ENCODE assay signal across 1 cellular context in the genomic region with DNA sequence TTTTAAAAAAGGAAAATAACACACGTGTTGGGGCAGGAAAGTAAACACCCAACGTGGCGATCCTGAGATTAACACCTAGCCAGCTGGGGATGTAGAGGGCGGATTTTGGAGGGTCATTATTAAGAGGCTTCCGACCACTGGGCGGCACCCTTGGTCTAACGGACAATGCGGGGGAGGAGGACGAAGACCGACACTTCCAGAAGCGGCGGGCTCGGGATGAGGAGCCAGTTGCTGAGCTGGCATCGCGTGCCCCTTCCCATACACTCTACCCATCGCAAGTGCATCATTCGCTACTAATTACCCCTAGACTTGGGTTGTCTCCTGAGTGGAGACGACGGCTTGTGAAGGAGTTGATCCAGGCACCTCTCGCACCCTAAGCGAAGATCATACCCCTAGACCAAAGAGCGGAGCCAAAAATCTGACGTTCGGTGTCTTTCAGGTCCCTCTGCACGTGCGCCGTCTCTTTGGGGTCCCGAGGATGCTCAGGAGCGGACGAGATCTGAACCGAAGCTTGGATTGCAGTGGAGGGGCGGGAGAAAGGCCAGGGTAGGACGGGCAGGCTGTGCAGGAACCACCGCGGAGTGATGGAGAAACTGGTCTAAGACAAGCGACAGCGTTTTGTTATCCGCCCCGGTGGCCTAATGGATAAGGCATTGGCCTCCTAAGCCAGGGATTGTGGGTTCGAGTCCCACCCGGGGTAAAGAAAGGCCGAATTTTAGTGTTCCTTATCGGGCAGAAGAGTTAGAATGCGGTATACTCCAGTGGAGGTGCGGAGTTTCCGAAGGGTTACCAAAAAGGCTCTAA.
TF ChIP-seq lines count a peak whose summit lies in the region.

No MANE protein-coding gene starts in this region.

TF ChIP-seq in GM12878, 131 proteins besides CTCF, POLR2A, EP300 and RAD21 (continued from another document):
- TF ChIP-seq CREB1 (IDR thresholded peaks at IDR 0.05; ENCODE audit: low read depth) (peak; percentile 42; the same call in 1 of the 2 replicates), DPF2 (IDR thresholded peaks at IDR 0.05) (0 out of 2 replicates have a peak, but pooled peaks have one; percentile 49), BHLHE40 (IDR thresholded peaks at IDR 0.05; ENCODE audit: borderline replicate concordance in 1 of 2, low read depth in 2 of 2, low read length in 1 of 2) (peak; percentile 83 to 93; a peak in 3 of 4 replicates), NBN (IDR thresholded peaks at IDR 0.05) (peak; percentile 68), GATAD2B (conservative IDR thresholded peaks at IDR 0.05; ENCODE audit: low read depth) (no peak), FOS (IDR thresholded peaks at IDR 0.05; ENCODE audit: borderline replicate concordance, extremely low read depth, insufficient read length) (no peak), YY1 (IDR thresholded peaks at IDR 0.05; ENCODE audit: low read depth, low read length) (peak; percentile 14; the same call in 1 of the 2 replicates), NFXL1 (IDR thresholded peaks at IDR 0.05; ENCODE audit: borderline replicate concordance) (no peak), IKZF2 (IDR thresholded peaks at IDR 0.05) (peak; percentile 63 to 72; a peak in 3 of 4 replicates), SREBF2 (IDR thresholded peaks at IDR 0.05; ENCODE audit: low read length) (peak; percentile 91), IRF4 (IDR thresholded peaks at IDR 0.05; ENCODE audit: low read depth, low read length) (no peak), EGR1 (IDR thresholded peaks at IDR 0.05; ENCODE audit: borderline replicate concordance in 1 of 2, low read depth in 2 of 2, low read length in 2 of 2) (peak in 1 of 2 experiments; percentile 86; a peak in 2 of 3 replicates), ZNF622 (IDR thresholded peaks at IDR 0.05) (no peak), ASH2L (IDR thresholded peaks at IDR 0.05; ENCODE audit: borderline replicate concordance, low read depth) (no peak), CBFB (IDR thresholded peaks at IDR 0.05; ENCODE audit: low read depth) (peak; percentile 46; the same call in 1 of the 2 replicates), TAF1 (IDR thresholded peaks at IDR 0.05; ENCODE audit: borderline replicate concordance, low read depth, low read length) (no peak), GABPA (IDR thresholded peaks at IDR 0.05; ENCODE audit: low read depth) (0 out of 2 replicates have a peak, but pooled peaks have one; percentile 11), STAT1 (conservative IDR thresholded peaks at IDR 0.05) (no peak), RCOR1 (conservative IDR thresholded peaks at IDR 0.05; ENCODE audit: low read depth, low read length) (0 out of 2 replicates have a peak, but pooled peaks have one; percentile 13), CREM (IDR thresholded peaks at IDR 0.05; ENCODE audit: low read depth) (0 out of 2 replicates have a peak, but pooled peaks have one; percentile 25), SIX5 (IDR thresholded peaks at IDR 0.05; ENCODE audit: low read depth, low read length, severe bottlenecking) (no peak), CBX3 (IDR thresholded peaks at IDR 0.05; ENCODE audit: borderline replicate concordance, low read depth) (no peak), MTA2 (IDR thresholded peaks at IDR 0.05; ENCODE audit: low read depth) (0 out of 2 replicates have a peak, but pooled peaks have one; percentile 7)
- TF ChIP-seq, protein P1, sequence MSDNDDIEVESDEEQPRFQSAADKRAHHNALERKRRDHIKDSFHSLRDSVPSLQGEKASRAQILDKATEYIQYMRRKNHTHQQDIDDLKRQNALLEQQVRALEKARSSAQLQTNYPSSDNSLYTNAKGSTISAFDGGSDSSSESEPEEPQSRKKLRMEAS (IDR thresholded peaks at IDR 0.05; ENCODE audit: low read depth, low read length), result 0 out of 2 replicates have a peak, but pooled peaks have one; percentile 56
- TF ChIP-seq, protein P2, sequence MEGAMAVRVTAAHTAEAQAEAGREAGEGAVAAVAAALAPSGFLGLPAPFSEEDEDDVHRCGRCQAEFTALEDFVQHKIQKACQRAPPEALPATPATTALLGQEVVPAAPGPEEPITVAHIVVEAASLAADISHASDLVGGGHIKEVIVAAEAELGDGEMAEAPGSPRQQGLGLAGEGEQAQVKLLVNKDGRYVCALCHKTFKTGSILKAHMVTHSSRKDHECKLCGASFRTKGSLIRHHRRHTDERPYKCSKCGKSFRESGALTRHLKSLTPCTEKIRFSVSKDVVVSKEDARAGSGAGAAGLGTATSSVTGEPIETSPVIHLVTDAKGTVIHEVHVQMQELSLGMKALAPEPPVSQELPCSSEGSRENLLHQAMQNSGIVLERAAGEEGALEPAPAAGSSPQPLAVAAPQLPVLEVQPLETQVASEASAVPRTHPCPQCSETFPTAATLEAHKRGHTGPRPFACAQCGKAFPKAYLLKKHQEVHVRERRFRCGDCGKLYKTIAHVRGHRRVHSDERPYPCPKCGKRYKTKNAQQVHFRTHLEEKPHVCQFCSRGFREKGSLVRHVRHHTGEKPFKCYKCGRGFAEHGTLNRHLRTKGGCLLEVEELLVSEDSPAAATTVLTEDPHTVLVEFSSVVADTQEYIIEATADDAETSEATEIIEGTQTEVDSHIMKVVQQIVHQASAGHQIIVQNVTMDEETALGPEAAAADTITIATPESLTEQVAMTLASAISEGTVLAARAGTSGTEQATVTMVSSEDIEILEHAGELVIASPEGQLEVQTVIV (IDR thresholded peaks at IDR 0.05; ENCODE audit: borderline replicate concordance, partially characterized antibody), result no peak
- TF ChIP-seq, protein P3, sequence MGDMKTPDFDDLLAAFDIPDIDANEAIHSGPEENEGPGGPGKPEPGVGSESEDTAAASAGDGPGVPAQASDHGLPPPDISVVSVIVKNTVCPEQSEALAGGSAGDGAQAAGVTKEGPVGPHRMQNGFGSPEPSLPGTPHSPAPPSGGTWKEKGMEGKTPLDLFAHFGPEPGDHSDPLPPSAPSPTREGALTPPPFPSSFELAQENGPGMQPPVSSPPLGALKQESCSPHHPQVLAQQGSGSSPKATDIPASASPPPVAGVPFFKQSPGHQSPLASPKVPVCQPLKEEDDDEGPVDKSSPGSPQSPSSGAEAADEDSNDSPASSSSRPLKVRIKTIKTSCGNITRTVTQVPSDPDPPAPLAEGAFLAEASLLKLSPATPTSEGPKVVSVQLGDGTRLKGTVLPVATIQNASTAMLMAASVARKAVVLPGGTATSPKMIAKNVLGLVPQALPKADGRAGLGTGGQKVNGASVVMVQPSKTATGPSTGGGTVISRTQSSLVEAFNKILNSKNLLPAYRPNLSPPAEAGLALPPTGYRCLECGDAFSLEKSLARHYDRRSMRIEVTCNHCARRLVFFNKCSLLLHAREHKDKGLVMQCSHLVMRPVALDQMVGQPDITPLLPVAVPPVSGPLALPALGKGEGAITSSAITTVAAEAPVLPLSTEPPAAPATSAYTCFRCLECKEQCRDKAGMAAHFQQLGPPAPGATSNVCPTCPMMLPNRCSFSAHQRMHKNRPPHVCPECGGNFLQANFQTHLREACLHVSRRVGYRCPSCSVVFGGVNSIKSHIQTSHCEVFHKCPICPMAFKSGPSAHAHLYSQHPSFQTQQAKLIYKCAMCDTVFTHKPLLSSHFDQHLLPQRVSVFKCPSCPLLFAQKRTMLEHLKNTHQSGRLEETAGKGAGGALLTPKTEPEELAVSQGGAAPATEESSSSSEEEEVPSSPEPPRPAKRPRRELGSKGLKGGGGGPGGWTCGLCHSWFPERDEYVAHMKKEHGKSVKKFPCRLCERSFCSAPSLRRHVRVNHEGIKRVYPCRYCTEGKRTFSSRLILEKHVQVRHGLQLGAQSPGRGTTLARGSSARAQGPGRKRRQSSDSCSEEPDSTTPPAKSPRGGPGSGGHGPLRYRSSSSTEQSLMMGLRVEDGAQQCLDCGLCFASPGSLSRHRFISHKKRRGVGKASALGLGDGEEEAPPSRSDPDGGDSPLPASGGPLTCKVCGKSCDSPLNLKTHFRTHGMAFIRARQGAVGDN (IDR thresholded peaks at IDR 0.05), result 0 out of 2 replicates have a peak, but pooled peaks have one; percentile 15
- TF ChIP-seq, protein P4, sequence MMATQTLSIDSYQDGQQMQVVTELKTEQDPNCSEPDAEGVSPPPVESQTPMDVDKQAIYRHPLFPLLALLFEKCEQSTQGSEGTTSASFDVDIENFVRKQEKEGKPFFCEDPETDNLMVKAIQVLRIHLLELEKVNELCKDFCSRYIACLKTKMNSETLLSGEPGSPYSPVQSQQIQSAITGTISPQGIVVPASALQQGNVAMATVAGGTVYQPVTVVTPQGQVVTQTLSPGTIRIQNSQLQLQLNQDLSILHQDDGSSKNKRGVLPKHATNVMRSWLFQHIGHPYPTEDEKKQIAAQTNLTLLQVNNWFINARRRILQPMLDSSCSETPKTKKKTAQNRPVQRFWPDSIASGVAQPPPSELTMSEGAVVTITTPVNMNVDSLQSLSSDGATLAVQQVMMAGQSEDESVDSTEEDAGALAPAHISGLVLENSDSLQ (IDR thresholded peaks at IDR 0.05), result no peak
- TF ChIP-seq, protein P5, sequence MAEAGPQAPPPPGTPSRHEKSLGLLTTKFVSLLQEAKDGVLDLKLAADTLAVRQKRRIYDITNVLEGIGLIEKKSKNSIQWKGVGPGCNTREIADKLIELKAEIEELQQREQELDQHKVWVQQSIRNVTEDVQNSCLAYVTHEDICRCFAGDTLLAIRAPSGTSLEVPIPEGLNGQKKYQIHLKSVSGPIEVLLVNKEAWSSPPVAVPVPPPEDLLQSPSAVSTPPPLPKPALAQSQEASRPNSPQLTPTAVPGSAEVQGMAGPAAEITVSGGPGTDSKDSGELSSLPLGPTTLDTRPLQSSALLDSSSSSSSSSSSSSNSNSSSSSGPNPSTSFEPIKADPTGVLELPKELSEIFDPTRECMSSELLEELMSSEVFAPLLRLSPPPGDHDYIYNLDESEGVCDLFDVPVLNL (IDR thresholded peaks at IDR 0.05; ENCODE audit: low read depth, low read length), result no peak
TF ChIP-seq in GM12878: peak in this region for 37.
